Comparison of ENCODE assay signal across 8 cellular contexts in genomic region chr22:40509401-40510134, GRCh38.
A peak's percentile ranks its signal among the peaks of the same experiment; 100 is the strongest.
DNase-seq lines count a peak whose midpoint lies in the region; ATAC-seq and TF ChIP-seq lines count a peak whose summit lies in the region.

No MANE protein-coding gene starts in this region.

- H3K4me3 ChIP-seq in OCI-LY7 (ENCODE audit: low read depth, low read length, poor library complexity, severe bottlenecking): no peak overlapping the region
- H3K4me3 ChIP-seq in esophagus squamous epithelium: no peak overlapping the region
- no peak overlapping the region for H3K4me3 ChIP-seq in neutrophil (ENCODE audit: low read depth in 1 of 2, low read length in 1 of 2)

- no peak overlapping the region for H2AFZ ChIP-seq in OCI-LY7 (ENCODE audit: low read length)

- H3K4me2 ChIP-seq in OCI-LY7 (ENCODE audit: low read length): peak overlapping the region; percentile 23; the same call in 1 of the 2 replicates

- DNase-seq in AG09319 (ENCODE audit: extremely low read depth, low read depth): peak; percentile 68
- DNase-seq in OCI-LY7 (ENCODE audit: low spot score): no peak
- DNase-seq in esophagus squamous epithelium (lab: John Stamatoyannopoulos, UW): no peak
- DNase-seq in stimulated activated CD8-positive, alpha-beta memory T cell treated with anti-CD3 and anti-CD28 coated beads, Interleukin-4, amount 100 ng/mL, for 48 hours: no peak
- no peak for DNase-seq in stimulated activated CD4-positive, alpha-beta T cell treated with anti-CD3 and anti-CD28 coated beads, Interleukin-4, amount 100 ng/mL, for 24 hours
- no peak for DNase-seq in iPS-NIHi7 (ENCODE audit: extremely low spot score)

- H3K4me1 ChIP-seq in OCI-LY7 (ENCODE audit: insufficient read depth, low read length, poor library complexity, severe bottlenecking): peaks cover 54% of the 10 kb centered on the region
- H3K4me1 ChIP-seq in esophagus squamous epithelium: peaks cover 17 to 77% (median 45%) of the 10 kb centered on the region in 3 donors
- H3K4me1 ChIP-seq in neutrophil (ENCODE audit: control insufficient read depth in 1 of 2, insufficient read depth in 1 of 2, low read depth in 1 of 2, low read length in 1 of 2): peaks cover 21 to 22% of the 10 kb centered on the region in 2 experiments

- H4K20me1 ChIP-seq in OCI-LY7 (ENCODE audit: insufficient read depth, low read length): peaks cover 8% of the 10 kb centered on the region; the same call in 1 of the 2 replicates

- CTCF ChIA-PET in OCI-LY7 (lab: Charles Lee; ENCODE audit: unreplicated experiment): interaction anchor here (0.6 kb wide), 1 partner anchor 99 kb away, joined by 3 read pairs; no protein-coding TSS in a partner anchor

- no peak for TF ChIP-seq POLR2A in esophagus squamous epithelium (IDR thresholded peaks at IDR 0.05)

- WGBS in esophagus squamous epithelium, 2 donors: 13 to 19% methylated on average over 3 to 4 of the region's 4 CpGs

- H3K9me3 ChIP-seq in OCI-LY7 (ENCODE audit: low read length) (no peaks in the 10 kb centered on the region), esophagus squamous epithelium (no peaks in the 10 kb centered on the region), neutrophil (no peaks in the 10 kb centered on the region)

- intact Hi-C loops in OCI-LY7 (cut with micrococcal nuclease; ENCODE audit: unreplicated experiment) (no loop called here), esophagus squamous epithelium (cut with DNase I) (no loop called here)

- H3K79me2 ChIP-seq in OCI-LY7 (ENCODE audit: insufficient read depth, low read depth, low read length): peaks cover 23% of the 10 kb centered on the region; the same call in 1 of the 2 replicates

- no TSS peak for BruUV-seq in OCI-LY7 (replicated peaks; lab: Mats Ljungman, UMichigan)

- H3K27me3 ChIP-seq in esophagus squamous epithelium (no peaks in the 10 kb centered on the region), neutrophil (no peaks in the 10 kb centered on the region)

- H3K36me3 ChIP-seq in OCI-LY7 (ENCODE audit: insufficient read depth, low read length): no peaks in the 10 kb centered on the region
- H3K36me3 ChIP-seq in esophagus squamous epithelium: no peaks in the 10 kb centered on the region
- no peaks in the 10 kb centered on the region for H3K36me3 ChIP-seq in neutrophil

- TF ChIP-seq CTCF in AG09319 (IDR thresholded peaks at IDR 0.05; ENCODE audit: low read depth, low read length): no peak
- no peak for TF ChIP-seq CTCF in OCI-LY7 (conservative IDR thresholded peaks at IDR 0.05; ENCODE audit: low read length)
- no peak for TF ChIP-seq CTCF in esophagus squamous epithelium (IDR thresholded peaks at IDR 0.05)
- TF ChIP-seq CTCF in neutrophil (IDR thresholded peaks at IDR 0.05): no peak

- no peaks in the 10 kb centered on the region for H3K9me2 ChIP-seq in OCI-LY7 (ENCODE audit: insufficient read depth, low read length)

- ATAC-seq in HG02870 (IDR thresholded peaks at IDR 0.05; ENCODE audit: unreplicated experiment): no peak

- no peak overlapping the region for H3K27ac ChIP-seq in OCI-LY7 (ENCODE audit: low read depth, low read length, poor library complexity, severe bottlenecking)
- peak overlapping the region; percentile 48 to 89 (median 86) for H3K27ac ChIP-seq in esophagus squamous epithelium
- peak overlapping the region; percentile 75 for H3K27ac ChIP-seq in neutrophil

- POLR2A ChIA-PET in OCI-LY7 (lab: Charles Lee): interaction anchor here (0.5 to 1.3 kb wide), 5 partner anchors 8 to 1124 kb away, joined by 3 to 6 read pairs (median 3); no protein-coding TSS in a partner anchor
